ENCODE assay signal across 8 cellular contexts in genomic region chr3:49856181-49857005, GRCh38. TPM values are rescaled to one million over a fixed set of nuclear protein-coding genes. Genes with fewer than 3 reads are reported as not detected.
DNase-seq lines count a peak whose midpoint lies in the region; ATAC-seq and TF ChIP-seq lines count a peak whose summit lies in the region.

Gene TRAIP, minus strand, starts transcription at chr3:49856564. Its CDS starts 111 bp downstream, at chr3:49856453.

- H3K9ac ChIP-seq in muscle layer of colon (ENCODE audit: low read length): peak within 1 kb of the TSS; percentile 49

- no peaks in the 10 kb centered on the region for H3K27me3 ChIP-seq in muscle layer of colon (ENCODE audit: control insufficient read depth in 1 of 2, insufficient read depth in 2 of 2, low read length in 2 of 2)

- H3K9me3 Mint-ChIP-seq in activated T-cell treated with anti-CD3 and anti-CD28 coated beads, Interleukin-2, amount 50 U/mL, for 24 hours: no peaks in the 10 kb centered on the region

- peak; percentile 45 for DNase-seq in DMS53 treated with DMSO at 0.1 percent for 48 hours (lab: John Stamatoyannopoulos, UW; ENCODE audit: unreplicated experiment)
- DNase-seq in Jurkat, Clone E6-1 (ENCODE audit: low read depth, low spot score): peak; percentile 92
- DNase-seq in activated T-cell treated with anti-CD3 and anti-CD28 coated beads, Interleukin-2, amount 50 U/mL, for 24 hours: peak; percentile 97
- DNase-seq in stimulated activated CD8-positive, alpha-beta memory T cell treated with anti-CD3 and anti-CD28 coated beads, Interleukin-7, amount 100 ng/mL, for 1 hour (ENCODE audit: low read depth in 2 of 2): peak; percentile 87 to 92

- peak within 1 kb of the TSS; percentile 93 for H3K4me3 ChIP-seq in Jurkat, Clone E6-1 (ENCODE audit: low read length)
- peak within 1 kb of the TSS; percentile 82 to 86 for H3K4me3 ChIP-seq in muscle layer of colon (ENCODE audit: low read depth in 1 of 2, low read length in 2 of 2)

- H3K4me1 Mint-ChIP-seq in activated T-cell treated with anti-CD3 and anti-CD28 coated beads, Interleukin-2, amount 50 U/mL, for 24 hours (ENCODE audit: low read depth): peaks cover 19% of the 10 kb centered on the region

- peaks cover 10% of the 10 kb centered on the region for H3K36me3 Mint-ChIP-seq in activated T-cell treated with anti-CD3 and anti-CD28 coated beads, Interleukin-2, amount 50 U/mL, for 24 hours (ENCODE audit: low read depth)

- peak within 1 kb of the TSS; percentile 97 for H3K4me3 Mint-ChIP-seq in activated T-cell treated with anti-CD3 and anti-CD28 coated beads, Interleukin-2, amount 50 U/mL, for 24 hours

- no peaks in the 10 kb centered on the region for H3K36me3 ChIP-seq in muscle layer of colon (ENCODE audit: insufficient read depth, low read length)

- no peaks in the 10 kb centered on the region for H3K27me3 Mint-ChIP-seq in activated T-cell treated with anti-CD3 and anti-CD28 coated beads, Interleukin-2, amount 50 U/mL, for 24 hours

- no peaks in the 10 kb centered on the region for H3K9me3 ChIP-seq in muscle layer of colon (ENCODE audit: low read length)

- peaks cover 8% of the 10 kb centered on the region for H3K4me1 ChIP-seq in muscle layer of colon (ENCODE audit: insufficient read depth, low read length)

- peak within 1 kb of the TSS; percentile 24 for H3K27ac ChIP-seq in muscle layer of colon (ENCODE audit: low read depth, low read length)

- peak within 1 kb of the TSS; percentile 92 for H3K27ac Mint-ChIP-seq in activated T-cell treated with anti-CD3 and anti-CD28 coated beads, Interleukin-2, amount 50 U/mL, for 24 hours

- ATAC-seq in GM21717 (IDR thresholded peaks at IDR 0.05; ENCODE audit: unreplicated experiment) (peak; percentile 88), esophagus mucosa (peak; percentile 99)

TF ChIP-seq in PFSK-1, 5 proteins besides CTCF, POLR2A, EP300 and RAD21:
- peak; percentile 85; the same call in 1 of the 2 replicates for TF ChIP-seq SIN3A (IDR thresholded peaks at IDR 0.05; ENCODE audit: borderline replicate concordance, insufficient read depth, low read length)
- TF ChIP-seq TAF1 (IDR thresholded peaks at IDR 0.05; ENCODE audit: borderline replicate concordance, insufficient read depth, low read length): 0 out of 2 replicates have a peak, but pooled peaks have one; percentile 38
- TF ChIP-seq REST (IDR thresholded peaks at IDR 0.05; ENCODE audit: insufficient read depth in 1 of 2, low read depth in 2 of 2, low read length in 2 of 2): no peak
- TF ChIP-seq POLR2AphosphoS5 (IDR thresholded peaks at IDR 0.05; ENCODE audit: low read depth, low read length): peak; percentile 75

RNA-seq across cellular contexts. Expression of gene TRAIP, which starts in this region (rescaled TPM):
- polyA plus RNA-seq in Jurkat, Clone E6-1 (2012; ENCODE audit: insufficient read depth, insufficient read length): 38.4 TPM
- polyA plus RNA-seq in PFSK-1 (2012; ENCODE audit: insufficient read length, low read depth): 13.2 TPM
- 5.5 TPM for total RNA-seq in esophagus mucosa

Comparison
In these comparisons a context has a peak if more than half of its experiments do, and no peak if none do; other contexts are left out.
1. Peak in every context shown above with its lines: DNase-seq, ATAC-seq, H3K4me3 ChIP-seq and H3K27ac ChIP-seq.
2. DNase-seq: peak in every context shown above with its lines; median percentile 97 in activated T-cell treated with anti-CD3 and anti-CD28 coated beads, Interleukin-2, amount 50 U/mL, for 24 hours; 92 in Jurkat, Clone E6-1; 90 in stimulated activated CD8-positive, alpha-beta memory T cell treated with anti-CD3 and anti-CD28 coated beads, Interleukin-7, amount 100 ng/mL, for 1 hour; 45 in DMS53 treated with DMSO at 0.1 percent for 48 hours.